In genomic region chr1:152981181-152981871, GRCh38 we compare ENCODE assay signal across 24 cellular contexts. TPM values are rescaled to one million over a fixed set of nuclear protein-coding genes. Genes with fewer than 3 reads are reported as not detected.
"Had no signal": no experiment of that assay in that cellular context is flagged by ENCODE, and none has a peak within 500 bp of the region (broad histone marks: within the 10 kb centered on the region; RNA-seq: fewer than 3 reads in every experiment).

No MANE protein-coding gene starts in this region.

- DNase-seq: dermis blood vessel endothelial cell; gastrocnemius medialis; heart right ventricle; hypothalamus; kidney glomerular epithelial cell; mammary epithelial cell; naive thymus-derived CD4-positive, alpha-beta T cell; ovary; right cardiac atrium; small intestine; stimulated activated CD4-positive, alpha-beta T cell treated with anti-CD3 and anti-CD28 coated beads, Interleukin-12 subunit alpha, Interleukin-12 subunit beta, amount 100 ng/mL, for 4 hours; stimulated activated naive CD8-positive, alpha-beta T cell treated with anti-CD3 and anti-CD28 coated beads, Interleukin-15, Interleukin-2, amounts not matched to agents 100 U/mL and 50 U/mL, for 24 hours; upper lobe of right lung had no signal

- H3K4me3 Mint-ChIP-seq: naive thymus-derived CD4-positive, alpha-beta T cell had no signal

- H3K27ac ChIP-seq: gastrocnemius medialis, heart right ventricle, ovary, tibial nerve, upper lobe of right lung, vagina had no signal

- H3K9me3 ChIP-seq: gastrocnemius medialis, heart right ventricle, ovary, tibial nerve, upper lobe of right lung, vagina had no signal

- H3K4me1 Mint-ChIP-seq: naive thymus-derived CD4-positive, alpha-beta T cell had no signal

- H3K36me3 ChIP-seq: gastrocnemius medialis, heart right ventricle, ovary, tibial nerve, upper lobe of right lung, vagina had no signal

- H3K27me3 ChIP-seq: gastrocnemius medialis, ovary, tibial nerve, vagina had no signal

- H3K4me3 ChIP-seq: gastrocnemius medialis, heart right ventricle, ovary, tibial nerve, upper lobe of right lung, vagina had no signal

- H3K4me1 ChIP-seq: gastrocnemius medialis, heart right ventricle, tibial nerve, upper lobe of right lung, vagina had no signal

- ATAC-seq: gastrocnemius medialis; heart right ventricle; left lobe of liver; naive thymus-derived CD4-positive, alpha-beta T cell; right cardiac atrium; stimulated activated naive CD8-positive, alpha-beta T cell treated with anti-CD3 and anti-CD28 coated beads, Interleukin-15, Interleukin-2, amounts not matched to agents 100 U/mL and 50 U/mL, for 24 hours; upper lobe of right lung had no signal

- H3K27ac Mint-ChIP-seq: naive thymus-derived CD4-positive, alpha-beta T cell had no signal

RNA-seq across cellular contexts. Expression of gene SPRR1A, which starts 2.6 kb away (rescaled TPM):
- total RNA-seq: dermis blood vessel endothelial cell; epithelial cell of proximal tubule; fibroblast of villous mesenchyme; gastrocnemius medialis; heart right ventricle; left lobe of liver; lower leg skin; mesenteric fat pad; mononuclear cell; naive thymus-derived CD4-positive, alpha-beta T cell; ovary; posterior vena cava; right cardiac atrium; temporal lobe; tibial nerve; upper lobe of right lung had no signal
- polyA plus RNA-seq: heart right ventricle; mammary epithelial cell; naive thymus-derived CD4-positive, alpha-beta T cell; neural cell; ovary; right cardiac atrium; small intestine had no signal

RNA-seq across cellular contexts. Expression of gene SPRR4, which starts 10.9 kb away (rescaled TPM):
- total RNA-seq: dermis blood vessel endothelial cell; epithelial cell of proximal tubule; fibroblast of villous mesenchyme; gastrocnemius medialis; heart right ventricle; left lobe of liver; mammary epithelial cell; mesenteric fat pad; mononuclear cell; naive thymus-derived CD4-positive, alpha-beta T cell; ovary; posterior vena cava; right cardiac atrium; temporal lobe; tibial nerve; upper lobe of right lung; vagina had no signal
- polyA plus RNA-seq: heart right ventricle; naive thymus-derived CD4-positive, alpha-beta T cell; neural cell; ovary; right cardiac atrium; small intestine had no signal

RNA-seq across cellular contexts. Expression of gene SPRR3, which starts 20.2 kb away (rescaled TPM):
- total RNA-seq: dermis blood vessel endothelial cell; epithelial cell of proximal tubule; fibroblast of villous mesenchyme; gastrocnemius medialis; heart right ventricle; left lobe of liver; lower leg skin; mammary epithelial cell; mesenteric fat pad; mononuclear cell; naive thymus-derived CD4-positive, alpha-beta T cell; posterior vena cava; right cardiac atrium; temporal lobe; tibial nerve; upper lobe of right lung had no signal
- polyA plus RNA-seq: naive thymus-derived CD4-positive, alpha-beta T cell; neural cell; ovary had no signal

RNA-seq across cellular contexts. Expression of gene SPRR5, which starts 34.3 kb away (rescaled TPM):
- total RNA-seq: dermis blood vessel endothelial cell; epithelial cell of proximal tubule; fibroblast of villous mesenchyme; gastrocnemius medialis; heart right ventricle; left lobe of liver; mesenteric fat pad; mononuclear cell; naive thymus-derived CD4-positive, alpha-beta T cell; ovary; posterior vena cava; right cardiac atrium; temporal lobe; tibial nerve; upper lobe of right lung; vagina had no signal
- polyA plus RNA-seq: heart right ventricle; mammary epithelial cell; naive thymus-derived CD4-positive, alpha-beta T cell; neural cell; ovary; right cardiac atrium; small intestine had no signal

RNA-seq across cellular contexts. Expression of gene SPRR1B, which starts 49.7 kb away (rescaled TPM):
- total RNA-seq: dermis blood vessel endothelial cell; fibroblast of villous mesenchyme; gastrocnemius medialis; heart right ventricle; left lobe of liver; mesenteric fat pad; mononuclear cell; naive thymus-derived CD4-positive, alpha-beta T cell; ovary; posterior vena cava; right cardiac atrium; temporal lobe; tibial nerve; upper lobe of right lung had no signal
- polyA plus RNA-seq: naive thymus-derived CD4-positive, alpha-beta T cell; neural cell; ovary; right cardiac atrium had no signal
